ENCODE assay signal across 7 cellular contexts in genomic region chr10:69944761-69945160, GRCh38.
"Had no signal": no experiment of that assay in that cellular context is flagged by ENCODE, and none has a peak within 500 bp of the region (broad histone marks: within the 10 kb centered on the region; RNA-seq: fewer than 3 reads in every experiment).

No MANE protein-coding gene starts in this region.

- H3K4me2 ChIP-seq: GM23338 had no signal

- H3K4me1 ChIP-seq: HAP-1 had no signal

- DNase-seq: H7, IMR-90, KG1 had no signal

- H3K36me3 ChIP-seq: HAP-1 had no signal

- FAIRE-seq: K562 had no signal

- H3K4me3 ChIP-seq: GM23338, HAP-1, K562 had no signal

- H2AFZ ChIP-seq: GM23338 had no signal

- H3K9me3 ChIP-seq: HAP-1 had no signal

- ATAC-seq: GM23338, HCT116, K562 had no signal
